In the genomic region with DNA sequence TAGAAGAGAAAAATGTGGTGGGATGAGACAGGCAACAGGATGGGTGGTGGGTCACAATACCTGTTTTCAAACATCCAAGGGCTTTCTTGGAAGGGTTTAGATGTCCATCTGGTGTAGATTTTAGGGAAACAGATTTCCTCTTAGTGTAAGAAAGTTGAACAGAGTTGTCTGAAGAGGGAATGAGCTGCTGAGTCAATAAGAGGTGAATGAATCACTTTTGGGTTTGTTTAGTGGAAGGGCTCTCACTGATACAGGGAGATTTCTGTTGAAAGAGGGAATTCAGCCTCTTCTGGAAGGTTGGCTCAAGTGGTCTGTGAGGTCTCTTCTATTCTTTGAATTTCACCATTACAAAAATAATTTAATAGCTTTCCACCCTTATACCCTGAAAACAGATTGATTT, we compare ENCODE assay signal across 23 cellular contexts. TPM values are rescaled to one million over a fixed set of nuclear protein-coding genes. Genes with fewer than 3 reads are reported as not detected.
"Had no signal": no experiment of that assay in that cellular context is flagged by ENCODE, and none has a peak within 500 bp of the region (broad histone marks: within the 10 kb centered on the region; RNA-seq: fewer than 3 reads in every experiment).

No MANE protein-coding gene starts in this region.

- ATAC-seq: activated CD4-positive, alpha-beta T cell treated with anti-CD3 and anti-CD28 coated beads for 36 hours; activated T-cell treated with anti-CD3 and anti-CD28 coated beads, Interleukin-2, amount 50 U/mL, for 72 hours; body of pancreas; esophagus mucosa; heart right ventricle; left lobe of liver; naive thymus-derived CD4-positive, alpha-beta T cell; upper lobe of right lung had no signal

- DNase-seq: activated B cell treated with CpG ODN at 0.5 μM for 24 hours; activated CD4-positive, alpha-beta memory T cell treated with anti-CD3 and anti-CD28 coated beads, Interleukin-2, amount 10 ng/mL, durations not matched to agents 7 days and 5 days; activated CD4-positive, alpha-beta T cell treated with anti-CD3 and anti-CD28 coated beads for 36 hours; activated effector memory CD4-positive, alpha-beta T cell treated with Interleukin-2 at 50 U/mL for 16 hours; activated naive CD4-positive, alpha-beta T cell treated with anti-CD3 and anti-CD28 coated beads for 36 hours; activated naive CD8-positive, alpha-beta T cell treated with anti-CD3 and anti-CD28 coated beads, Interleukin-2, amount 10 ng/mL, durations not matched to agents 7 days and 5 days; activated T-cell treated with anti-CD3 and anti-CD28 coated beads, Interleukin-2, amount 50 U/mL, for 72 hours; body of pancreas; caudate nucleus; dermis blood vessel endothelial cell; effector CD8-positive, alpha-beta T cell; heart right ventricle; naive thymus-derived CD4-positive, alpha-beta T cell; retina; stimulated activated CD4-positive, alpha-beta T cell treated with anti-CD3 and anti-CD28 coated beads, Interleukin-4, amount 100 ng/mL, for 1 hour; stimulated activated naive CD4-positive, alpha-beta T cell treated with Interleukin-2 at 50 U/mL for 16 hours; substantia nigra; T-helper 9 cell; thyroid gland; upper lobe of right lung had no signal

- H3K27me3 ChIP-seq: body of pancreas, thyroid gland, upper lobe of right lung had no signal

- H3K4me3 ChIP-seq: body of pancreas, heart right ventricle, lung, thyroid gland, upper lobe of right lung had no signal

- H3K9me3 ChIP-seq: body of pancreas, thyroid gland, upper lobe of right lung had no signal

- H3K36me3 ChIP-seq: heart right ventricle, thyroid gland, upper lobe of right lung had no signal

- H3K27ac ChIP-seq: body of pancreas, heart right ventricle, thyroid gland, upper lobe of right lung had no signal

RNA-seq across cellular contexts. Expression of gene CCDC122, which starts 54.7 kb away (rescaled TPM):
- polyA plus RNA-seq: naive thymus-derived CD4-positive, alpha-beta T cell had no signal
